ENCODE assay signal across 8 cellular contexts in genomic region chr14:69093551-69094421, GRCh38. TPM values are rescaled to one million over a fixed set of nuclear protein-coding genes. Genes with fewer than 3 reads are reported as not detected.
A peak's percentile ranks its signal among the peaks of the same experiment; 100 is the strongest.
DNase-seq lines count a peak whose midpoint lies in the region; ATAC-seq and TF ChIP-seq lines count a peak whose summit lies in the region.

No MANE protein-coding gene starts in this region.

- no peak overlapping the region for H3K4me3 Mint-ChIP-seq in central memory CD8-positive, alpha-beta T cell
- H3K4me3 Mint-ChIP-seq in mesothelial cell of epicardium = no peak overlapping the region

- CTCF ChIA-PET in RWPE1 (lab: Yijun Ruan, JAX) = no interaction called here

- H3K9me3 ChIP-seq in vagina = no peaks in the 10 kb centered on the region

- no peaks in the 10 kb centered on the region for H3K27me3 ChIP-seq in vagina

- H3K27ac ChIP-seq in vagina (no peak overlapping the region), RWPE1 (no peak overlapping the region)

- intact Hi-C loops in vagina (cut with DNase I) = loop anchor here (10.0 kb wide), 1 partner anchor 179 kb away; no protein-coding TSS in a partner anchor

- peaks cover 0 to 27% of the 10 kb centered on the region in 2 donors for H3K36me3 ChIP-seq in vagina

- H3K4me1 ChIP-seq in vagina = peaks cover 21% of the 10 kb centered on the region

- H3K4me3 ChIP-seq in vagina = no peak overlapping the region

- H3K4me1 Mint-ChIP-seq in central memory CD8-positive, alpha-beta T cell = peaks cover 26% of the 10 kb centered on the region
- peaks cover 13% of the 10 kb centered on the region for H3K4me1 Mint-ChIP-seq in mesothelial cell of epicardium

- no peaks in the 10 kb centered on the region for H3K27me3 Mint-ChIP-seq in central memory CD8-positive, alpha-beta T cell
- H3K27me3 Mint-ChIP-seq in mesothelial cell of epicardium (ENCODE audit: low read depth) = no peaks in the 10 kb centered on the region

- POLR2A ChIA-PET in RWPE1 (lab: Yijun Ruan, JAX; ENCODE audit: low non-redundant PET) = no interaction called here

- peak; percentile 89 for DNase-seq in Ammon's horn (ENCODE audit: low spot score)
- DNase-seq in Kasumi-1 (lab: John Stamatoyannopoulos, UW) = peak; percentile 22 to 26
- DNase-seq in central memory CD8-positive, alpha-beta T cell (ENCODE audit: low spot score in 2 of 2) = no peak
- no peak for DNase-seq in mesothelial cell of epicardium (ENCODE audit: low spot score in 2 of 2, unreplicated experiment in 2 of 2)
- DNase-seq in vagina (ENCODE audit: extremely low spot score in 2 of 2) = no peak
- DNase-seq in RWPE1 (ENCODE audit: low spot score) = no peak
- no peak for DNase-seq in SIG-M5 (lab: John Stamatoyannopoulos, UW)

- H3K9me3 Mint-ChIP-seq in central memory CD8-positive, alpha-beta T cell = no peaks in the 10 kb centered on the region
- H3K9me3 Mint-ChIP-seq in mesothelial cell of epicardium = no peaks in the 10 kb centered on the region

- no peak for TF ChIP-seq POLR2A in vagina (IDR thresholded peaks at IDR 0.05)

- H3K27ac Mint-ChIP-seq in central memory CD8-positive, alpha-beta T cell (ENCODE audit: low read depth) = peak overlapping the region; percentile 58
- H3K27ac Mint-ChIP-seq in mesothelial cell of epicardium = peak overlapping the region; percentile 68

- H3K36me3 Mint-ChIP-seq in central memory CD8-positive, alpha-beta T cell (ENCODE audit: insufficient read depth) = peaks cover 32% of the 10 kb centered on the region
- peaks cover 7% of the 10 kb centered on the region for H3K36me3 Mint-ChIP-seq in mesothelial cell of epicardium

- no peak for TF ChIP-seq CTCF in mesothelial cell of epicardium (IDR thresholded peaks at IDR 0.05; ENCODE audit: unreplicated experiment)
- TF ChIP-seq CTCF in vagina (IDR thresholded peaks at IDR 0.05) = no peak
- TF ChIP-seq CTCF in RWPE1 (conservative IDR thresholded peaks at IDR 0.05; ENCODE audit: low read depth) = no peak

- no peak for ATAC-seq in central memory CD8-positive, alpha-beta T cell (replicated peaks; ENCODE audit: extremely low read depth, poor library complexity, severe bottlenecking)
- no peak for ATAC-seq in HG03378 (IDR thresholded peaks at IDR 0.05; ENCODE audit: unreplicated experiment)

RNA-seq across cellular contexts. Expression of gene DCAF5, which starts 59.1 kb away (rescaled TPM):
- total RNA-seq in mesothelial cell of epicardium = 61.8 to 64.9 TPM (median 64.4 TPM) in 3 replicates
- total RNA-seq in vagina = 48.6 TPM

Comparison
In these comparisons a context has a peak if more than half of its experiments do, and no peak if none do; other contexts are left out.
1. DNase-seq: peak in Ammon's horn (single experiment) and Kasumi-1 (2 of 2); none in central memory CD8-positive, alpha-beta T cell (0 of 2), mesothelial cell of epicardium (0 of 2), vagina (0 of 2), RWPE1 (single experiment) and SIG-M5 (single experiment).